8 cellular contexts compared by ENCODE assay signal in genomic region chr7:101602484-101603241, GRCh38. TPM values are rescaled to one million over a fixed set of nuclear protein-coding genes. Genes with fewer than 3 reads are reported as not detected.
A peak's percentile ranks its signal among the peaks of the same experiment; 100 is the strongest.
DNase-seq lines count a peak whose midpoint lies in the region; ATAC-seq and TF ChIP-seq lines count a peak whose summit lies in the region.

No MANE protein-coding gene starts in this region.

- ATAC-seq in psoas muscle (peak; percentile 94 to 98 (median 94)), HG03025 (IDR thresholded peaks at IDR 0.05; ENCODE audit: low FRiP score, unreplicated experiment) (no peak)

- H3K27ac ChIP-seq in cardiac muscle cell (peak overlapping the region; percentile 67), psoas muscle (no peak overlapping the region), vagina (no peak overlapping the region)

- H3K4me1 ChIP-seq in cardiac muscle cell (ENCODE audit: low read depth) (no peaks in the 10 kb centered on the region), psoas muscle (peaks cover 4% of the 10 kb centered on the region), vagina (peaks cover 14% of the 10 kb centered on the region)

- H3K9me3 ChIP-seq in cardiac muscle cell (ENCODE audit: low read depth) = no peaks in the 10 kb centered on the region
- no peaks in the 10 kb centered on the region for H3K9me3 ChIP-seq in psoas muscle
- no peaks in the 10 kb centered on the region for H3K9me3 ChIP-seq in vagina

- H3K27ac Mint-ChIP-seq in activated naive CD8-positive, alpha-beta T cell treated with anti-CD3 and anti-CD28 coated beads for 36 hours = no peak overlapping the region

- H3K9me3 Mint-ChIP-seq in activated naive CD8-positive, alpha-beta T cell treated with anti-CD3 and anti-CD28 coated beads for 36 hours = no peaks in the 10 kb centered on the region

- intact Hi-C loops in psoas muscle (cut with DNase I) (loop anchor here (5.0 to 10.0 kb wide), 4 partner anchors 85 to 672 kb away; no protein-coding TSS in a partner anchor), vagina (cut with DNase I) (no loop called here)

- H3K27me3 ChIP-seq in cardiac muscle cell = no peaks in the 10 kb centered on the region
- no peaks in the 10 kb centered on the region for H3K27me3 ChIP-seq in psoas muscle (ENCODE audit: insufficient read depth in 3 of 3, low read length in 2 of 3)
- H3K27me3 ChIP-seq in vagina = no peaks in the 10 kb centered on the region

- no peak overlapping the region for H3K4me3 Mint-ChIP-seq in activated naive CD8-positive, alpha-beta T cell treated with anti-CD3 and anti-CD28 coated beads for 36 hours

- H3K4me3 ChIP-seq in GM12864 (ENCODE audit: low read depth, low read length) (no peak overlapping the region), cardiac muscle cell (no peak overlapping the region), psoas muscle (no peak overlapping the region), vagina (no peak overlapping the region)

- TF ChIP-seq POLR2A in vagina (IDR thresholded peaks at IDR 0.05) = no peak

- DNase-seq in GM12864 (ENCODE audit: low read depth) (peak; percentile 5), M059J (ENCODE audit: low read depth) (peak; percentile 73), SKM-1 treated with dmso at 0.1 percent for 144 hours (lab: John Stamatoyannopoulos, UW; ENCODE audit: unreplicated experiment) (peak; percentile 51), cardiac muscle cell (ENCODE audit: low read depth in 1 of 2, low spot score in 1 of 2) (peak; percentile 83 to 91), psoas muscle (peak; percentile 81 to 88), vagina (ENCODE audit: extremely low spot score in 2 of 2) (no peak)
- peak; percentile 68 for DNase-seq in activated naive CD8-positive, alpha-beta T cell treated with anti-CD3 and anti-CD28 coated beads for 36 hours

- H3K4me1 Mint-ChIP-seq in activated naive CD8-positive, alpha-beta T cell treated with anti-CD3 and anti-CD28 coated beads for 36 hours = no peaks in the 10 kb centered on the region

- 27 to 38% (median 28%) methylated on average over 23 to 25 of the region's 25 CpGs for WGBS in psoas muscle, 3 donors

- H3K27me3 Mint-ChIP-seq in activated naive CD8-positive, alpha-beta T cell treated with anti-CD3 and anti-CD28 coated beads for 36 hours = no peaks in the 10 kb centered on the region

- TF ChIP-seq CTCF in GM12864 (IDR thresholded peaks at IDR 0.05; ENCODE audit: low read depth, low read length, missing control alignments) = peak; percentile 91
- peak; percentile 94 for TF ChIP-seq CTCF in cardiac muscle cell (IDR thresholded peaks at IDR 0.05; ENCODE audit: low read depth, low read length)
- peak; percentile 95 for TF ChIP-seq CTCF in psoas muscle (IDR thresholded peaks at IDR 0.05)
- peak; percentile 11 to 90 (median 80) for TF ChIP-seq CTCF in vagina (IDR thresholded peaks at IDR 0.05)

- H3K36me3 ChIP-seq in cardiac muscle cell = no peaks in the 10 kb centered on the region
- H3K36me3 ChIP-seq in psoas muscle (ENCODE audit: insufficient read depth in 1 of 2, low read depth in 1 of 2) = no peaks in the 10 kb centered on the region
- H3K36me3 ChIP-seq in vagina = no peaks in the 10 kb centered on the region

- H3K36me3 Mint-ChIP-seq in activated naive CD8-positive, alpha-beta T cell treated with anti-CD3 and anti-CD28 coated beads for 36 hours = no peaks in the 10 kb centered on the region

RNA-seq across cellular contexts. Expression of gene MYL10, which starts 26.4 kb away (rescaled TPM):
- total RNA-seq in M059J (2014; rRNA removed; shearing (Covaris generic)) = not detected in 2 replicates
- total RNA-seq in activated naive CD8-positive, alpha-beta T cell treated with anti-CD3 and anti-CD28 coated beads for 36 hours = not detected
- total RNA-seq in cardiac muscle cell = not detected in 2 replicates
- polyA plus RNA-seq in cardiac muscle cell = not detected in 2 replicates
- total RNA-seq in psoas muscle = not detected
- 1 to 10 TPM in 1 of 3 donors, under 1 TPM in 1, not detected in 1; 0.23 to 4.4 TPM for polyA plus RNA-seq in psoas muscle
- not detected for total RNA-seq in vagina

Comparison
In these comparisons a context has a peak if more than half of its experiments do, and no peak if none do; other contexts are left out.
1. DNase-seq: peak in GM12864 (single experiment), M059J (single experiment), SKM-1 treated with dmso at 0.1 percent for 144 hours (single experiment), activated naive CD8-positive, alpha-beta T cell treated with anti-CD3 and anti-CD28 coated beads for 36 hours (single experiment), cardiac muscle cell (2 of 2) and psoas muscle (2 of 2); none in vagina (0 of 2).
2. Peak in every context shown above with its lines, with median percentiles within 50 percentile points of each other: CTCF ChIP-seq.